40 cellular contexts compared by ENCODE assay signal in the genomic region with DNA sequence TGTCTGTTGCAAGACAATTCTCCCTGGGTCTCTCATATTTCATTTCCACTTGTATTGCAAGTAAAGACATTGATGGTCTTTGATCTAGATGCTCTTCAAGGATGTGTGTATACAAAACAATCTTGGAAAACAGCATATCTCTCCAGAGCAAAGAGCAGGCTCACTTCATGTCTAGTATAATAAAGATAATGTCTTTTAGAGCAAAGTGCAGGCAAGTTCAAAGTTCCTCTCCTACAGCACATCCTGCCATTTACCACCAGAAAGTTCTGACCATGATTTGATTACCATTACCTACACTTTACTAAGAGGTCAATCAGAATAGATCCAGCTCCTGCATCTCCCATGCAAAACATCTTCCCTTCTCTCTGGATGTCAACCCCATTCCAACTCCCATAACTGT.
"Had no signal": no experiment of that assay in that cellular context is flagged by ENCODE, and none has a peak within 500 bp of the region (broad histone marks: within the 10 kb centered on the region; RNA-seq: fewer than 3 reads in every experiment).

No MANE protein-coding gene starts in this region.

- H3K4me1 Mint-ChIP-seq: activated naive CD4-positive, alpha-beta T cell treated with anti-CD3 and anti-CD28 coated beads, Interleukin-2, amount 10 ng/mL, durations not matched to agents 7 days and 5 days; activated naive CD4-positive, alpha-beta T cell treated with anti-CD3 and anti-CD28 coated beads, Interleukin-2, amount 50 U/mL, for 24 hours; activated naive CD8-positive, alpha-beta T cell treated with anti-CD3 and anti-CD28 coated beads for 36 hours; activated naive CD8-positive, alpha-beta T cell treated with anti-CD3 and anti-CD28 coated beads, Interleukin-2, amount 50 U/mL, for 24 hours; activated T-helper 17 cell treated with anti-CD3 and anti-CD28 coated beads, Interleukin-2, amount 50 U/mL, for 72 hours; brain; central memory CD8-positive, alpha-beta T cell had no signal

- H3K4me3 ChIP-seq: adrenal gland, ascending aorta, body of pancreas, breast epithelium, cardiac muscle cell had no signal

- H3K27ac ChIP-seq: adrenal gland, ascending aorta, body of pancreas, brain microvascular endothelial cell, breast epithelium, cardiac muscle cell had no signal

- H3K4me1 ChIP-seq: adrenal gland, ascending aorta, body of pancreas, breast epithelium had no signal

- ATAC-seq: activated naive CD4-positive, alpha-beta T cell treated with anti-CD3 and anti-CD28 coated beads, Interleukin-2, amount 50 U/mL, for 72 hours; activated naive CD8-positive, alpha-beta T cell treated with anti-CD3 and anti-CD28 coated beads, Interleukin-2, amount 50 U/mL, for 24 hours; activated T-cell treated with anti-CD3 and anti-CD28 coated beads, Interleukin-2, amount 50 U/mL, for 4 hours; activated T-cell treated with anti-CD3 and anti-CD28 coated beads, Interleukin-2, amount 50 U/mL, for 72 hours; activated T-helper 17 cell treated with anti-CD3 and anti-CD28 coated beads, Interleukin-2, amount 50 U/mL, for 72 hours; body of pancreas had no signal

- FAIRE-seq: astrocyte, bronchial epithelial cell had no signal

- DNase-seq: activated effector memory CD4-positive, alpha-beta T cell treated with anti-CD3 and anti-CD28 coated beads, Interleukin-2, amount 50 U/mL, for 16 hours; activated effector memory CD4-positive, alpha-beta T cell treated with Interleukin-2 at 50 U/mL for 16 hours; activated gamma-delta T cell; activated gamma-delta T cell treated with Interleukin-2 at 50 U/mL for 16 hours; activated naive CD4-positive, alpha-beta T cell; activated naive CD4-positive, alpha-beta T cell treated with anti-CD3 and anti-CD28 coated beads for 36 hours; activated naive CD4-positive, alpha-beta T cell treated with anti-CD3 and anti-CD28 coated beads, Interleukin-2, amount 10 ng/mL, durations not matched to agents 7 days and 5 days; activated naive CD4-positive, alpha-beta T cell treated with anti-CD3 and anti-CD28 coated beads, Interleukin-2, amount 50 U/mL, for 16 hours; activated naive CD4-positive, alpha-beta T cell treated with Interleukin-2 at 50 U/mL for 16 hours; activated naive CD8-positive, alpha-beta T cell treated with anti-CD3 and anti-CD28 coated beads for 36 hours; activated naive CD8-positive, alpha-beta T cell treated with anti-CD3 and anti-CD28 coated beads, Interleukin-2, amount 10 ng/mL, durations not matched to agents 7 days and 5 days; activated naive CD8-positive, alpha-beta T cell treated with anti-CD3 and anti-CD28 coated beads, Interleukin-2, amount 50 U/mL, for 24 hours; activated T-cell treated with anti-CD3 and anti-CD28 coated beads, Interleukin-2, amount 50 U/mL, for 1 hour; activated T-cell treated with anti-CD3 and anti-CD28 coated beads, Interleukin-2, amount 50 U/mL, for 24 hours; activated T-cell treated with anti-CD3 and anti-CD28 coated beads, Interleukin-2, amount 50 U/mL, for 4 hours; activated T-cell treated with anti-CD3 and anti-CD28 coated beads, Interleukin-2, amount 50 U/mL, for 48 hours; activated T-cell treated with anti-CD3 and anti-CD28 coated beads, Interleukin-2, amount 50 U/mL, for 72 hours; adrenal gland; amniotic stem cell; amygdala; anterior cingulate cortex; aorta; body of pancreas; brain microvascular endothelial cell; caudate nucleus; central memory CD4-positive, alpha-beta T cell; cerebellar nuclear complex had no signal

- H3K9me3 ChIP-seq: adrenal gland, ascending aorta, body of pancreas, breast epithelium had no signal

- H3K36me3 Mint-ChIP-seq: activated naive CD4-positive, alpha-beta T cell treated with anti-CD3 and anti-CD28 coated beads, Interleukin-2, amount 50 U/mL, for 24 hours; activated naive CD4-positive, alpha-beta T cell treated with anti-CD3 and anti-CD28 coated beads, Interleukin-2, amount 50 U/mL, for 72 hours; activated naive CD8-positive, alpha-beta T cell; activated naive CD8-positive, alpha-beta T cell treated with anti-CD3 and anti-CD28 coated beads for 36 hours; brain had no signal

- H3K27ac Mint-ChIP-seq: activated naive CD4-positive, alpha-beta T cell treated with anti-CD3 and anti-CD28 coated beads for 36 hours; activated naive CD4-positive, alpha-beta T cell treated with anti-CD3 and anti-CD28 coated beads, Interleukin-2, amount 10 ng/mL, durations not matched to agents 7 days and 5 days; activated naive CD4-positive, alpha-beta T cell treated with anti-CD3 and anti-CD28 coated beads, Interleukin-2, amount 50 U/mL, for 24 hours; activated naive CD4-positive, alpha-beta T cell treated with anti-CD3 and anti-CD28 coated beads, Interleukin-2, amount 50 U/mL, for 72 hours; activated naive CD8-positive, alpha-beta T cell; activated naive CD8-positive, alpha-beta T cell treated with anti-CD3 and anti-CD28 coated beads for 36 hours; activated naive CD8-positive, alpha-beta T cell treated with anti-CD3 and anti-CD28 coated beads, Interleukin-2, amount 10 ng/mL, durations not matched to agents 7 days and 5 days; activated naive CD8-positive, alpha-beta T cell treated with anti-CD3 and anti-CD28 coated beads, Interleukin-2, amount 50 U/mL, for 24 hours; activated T-cell treated with anti-CD3 and anti-CD28 coated beads, Interleukin-2, amount 50 U/mL, for 24 hours; activated T-cell treated with anti-CD3 and anti-CD28 coated beads, Interleukin-2, amount 50 U/mL, for 72 hours; activated T-helper 1 cell treated with anti-CD3 and anti-CD28 coated beads, Interleukin-12 subunit alpha, Interleukin-12 subunit beta, Interleukin-2, Interleukin-4 antibody, amounts not matched to agents 30 ng/mL and 10 ng/mL and 1 ng/mL, durations not matched to agents 14 hours and 24 hours and 36 hours; activated T-helper 17 cell treated with anti-CD3 and anti-CD28 coated beads, Interleukin-2, amount 50 U/mL, for 72 hours; activated T-helper 2 cell treated with anti-CD3 and anti-CD28 coated beads, Interferon-gamma antibody, Interleukin-2, Interleukin-4, amounts not matched to agents 10 μg/mL and 5 μg/mL and 100 μg/mL, durations not matched to agents 14 hours and 24 hours and 36 hours; brain had no signal

- H3K36me3 ChIP-seq: adrenal gland, ascending aorta, brain microvascular endothelial cell, breast epithelium, cardiac muscle cell had no signal

- H3K27me3 Mint-ChIP-seq: activated naive CD4-positive, alpha-beta T cell treated with anti-CD3 and anti-CD28 coated beads, Interleukin-2, amount 50 U/mL, for 24 hours; activated naive CD8-positive, alpha-beta T cell; activated naive CD8-positive, alpha-beta T cell treated with anti-CD3 and anti-CD28 coated beads for 36 hours; activated naive CD8-positive, alpha-beta T cell treated with anti-CD3 and anti-CD28 coated beads, Interleukin-2, amount 10 ng/mL, durations not matched to agents 7 days and 5 days; activated naive CD8-positive, alpha-beta T cell treated with anti-CD3 and anti-CD28 coated beads, Interleukin-2, amount 50 U/mL, for 24 hours; activated T-cell treated with anti-CD3 and anti-CD28 coated beads, Interleukin-2, amount 50 U/mL, for 24 hours; activated T-helper 17 cell treated with anti-CD3 and anti-CD28 coated beads, Interleukin-2, amount 50 U/mL, for 72 hours; brain; central memory CD8-positive, alpha-beta T cell had no signal

- H3K4me3 Mint-ChIP-seq: activated naive CD4-positive, alpha-beta T cell treated with anti-CD3 and anti-CD28 coated beads for 36 hours; activated naive CD4-positive, alpha-beta T cell treated with anti-CD3 and anti-CD28 coated beads, Interleukin-2, amount 10 ng/mL, durations not matched to agents 7 days and 5 days; activated naive CD4-positive, alpha-beta T cell treated with anti-CD3 and anti-CD28 coated beads, Interleukin-2, amount 50 U/mL, for 24 hours; activated naive CD8-positive, alpha-beta T cell; activated naive CD8-positive, alpha-beta T cell treated with anti-CD3 and anti-CD28 coated beads for 36 hours; activated naive CD8-positive, alpha-beta T cell treated with anti-CD3 and anti-CD28 coated beads, Interleukin-2, amount 10 ng/mL, durations not matched to agents 7 days and 5 days; activated naive CD8-positive, alpha-beta T cell treated with anti-CD3 and anti-CD28 coated beads, Interleukin-2, amount 50 U/mL, for 24 hours; activated T-cell treated with anti-CD3 and anti-CD28 coated beads, Interleukin-2, amount 50 U/mL, for 24 hours; activated T-cell treated with anti-CD3 and anti-CD28 coated beads, Interleukin-2, amount 50 U/mL, for 4 hours; activated T-cell treated with anti-CD3 and anti-CD28 coated beads, Interleukin-2, amount 50 U/mL, for 72 hours; activated T-helper 1 cell treated with anti-CD3 and anti-CD28 coated beads, Interleukin-12 subunit alpha, Interleukin-12 subunit beta, Interleukin-2, Interleukin-4 antibody, amounts not matched to agents 30 ng/mL and 10 ng/mL and 1 ng/mL, durations not matched to agents 14 hours and 24 hours and 36 hours; activated T-helper 17 cell treated with anti-CD3 and anti-CD28 coated beads, Interleukin-2, amount 50 U/mL, for 72 hours; brain; central memory CD8-positive, alpha-beta T cell had no signal

- H3K9me3 Mint-ChIP-seq: activated naive CD4-positive, alpha-beta T cell treated with anti-CD3 and anti-CD28 coated beads for 36 hours; activated naive CD4-positive, alpha-beta T cell treated with anti-CD3 and anti-CD28 coated beads, Interleukin-2, amount 10 ng/mL, durations not matched to agents 7 days and 5 days; activated naive CD4-positive, alpha-beta T cell treated with anti-CD3 and anti-CD28 coated beads, Interleukin-2, amount 50 U/mL, for 24 hours; activated naive CD4-positive, alpha-beta T cell treated with anti-CD3 and anti-CD28 coated beads, Interleukin-2, amount 50 U/mL, for 72 hours; activated naive CD8-positive, alpha-beta T cell treated with anti-CD3 and anti-CD28 coated beads for 36 hours; activated naive CD8-positive, alpha-beta T cell treated with anti-CD3 and anti-CD28 coated beads, Interleukin-2, amount 10 ng/mL, durations not matched to agents 7 days and 5 days; activated naive CD8-positive, alpha-beta T cell treated with anti-CD3 and anti-CD28 coated beads, Interleukin-2, amount 50 U/mL, for 24 hours; activated T-cell treated with anti-CD3 and anti-CD28 coated beads, Interleukin-2, amount 50 U/mL, for 24 hours; activated T-cell treated with anti-CD3 and anti-CD28 coated beads, Interleukin-2, amount 50 U/mL, for 4 hours; activated T-cell treated with anti-CD3 and anti-CD28 coated beads, Interleukin-2, amount 50 U/mL, for 72 hours; activated T-helper 1 cell treated with anti-CD3 and anti-CD28 coated beads, Interleukin-12 subunit alpha, Interleukin-12 subunit beta, Interleukin-2, Interleukin-4 antibody, amounts not matched to agents 30 ng/mL and 10 ng/mL and 1 ng/mL, durations not matched to agents 14 hours and 24 hours and 36 hours; activated T-helper 17 cell treated with anti-CD3 and anti-CD28 coated beads, Interleukin-2, amount 50 U/mL, for 72 hours; activated T-helper 2 cell treated with anti-CD3 and anti-CD28 coated beads, Interferon-gamma antibody, Interleukin-2, Interleukin-4, amounts not matched to agents 10 μg/mL and 5 μg/mL and 100 μg/mL, durations not matched to agents 14 hours and 24 hours and 36 hours; central memory CD8-positive, alpha-beta T cell had no signal

- H3K27me3 ChIP-seq: adrenal gland, ascending aorta, body of pancreas, brain microvascular endothelial cell, breast epithelium, cardiac muscle cell had no signal
